ENCODE assay signal across 11 cellular contexts in genomic region chr10:91800756-91801155, GRCh38. TPM values are rescaled to one million over a fixed set of nuclear protein-coding genes. Genes with fewer than 3 reads are reported as not detected.
A peak's percentile ranks its signal among the peaks of the same experiment; 100 is the strongest.
DNase-seq lines count a peak whose midpoint lies in the region; ATAC-seq and TF ChIP-seq lines count a peak whose summit lies in the region.
"Had no signal": no experiment of that assay in that cellular context is flagged by ENCODE, and none has a peak within 500 bp of the region (broad histone marks: within the 10 kb centered on the region; RNA-seq: fewer than 3 reads in every experiment).

No MANE protein-coding gene starts in this region.

- H3K36me3 ChIP-seq in RWPE2 (ENCODE audit: low read depth) (peaks cover 50% of the 10 kb centered on the region), fibroblast of lung (ENCODE audit: control insufficient read depth, insufficient read depth, low read length) (no peaks in the 10 kb centered on the region), smooth muscle cell (ENCODE audit: low read depth) (no peaks in the 10 kb centered on the region)

- H3F3A ChIP-seq in smooth muscle cell (ENCODE audit: low read depth) = no peaks in the 10 kb centered on the region

- H3K4me2 ChIP-seq in fibroblast of lung (ENCODE audit: extremely low read depth, insufficient read depth, low read length) (peak overlapping the region; percentile 93), smooth muscle cell (peak overlapping the region; percentile 100)

- peaks cover 64% of the 10 kb centered on the region for H3K79me2 ChIP-seq in fibroblast of lung (ENCODE audit: control insufficient read depth, insufficient read depth, low read length)
- H3K79me2 ChIP-seq in smooth muscle cell (ENCODE audit: low read depth) = peaks cover 75% of the 10 kb centered on the region

- 89% methylated on average over 1 of the region's 1 CpG for WGBS in smooth muscle cell (ENCODE audit: low lambda C conversion rate)

- H3K27ac ChIP-seq in RWPE2 (ENCODE audit: poor library complexity, severe bottlenecking) (no peak overlapping the region), fibroblast of lung (ENCODE audit: insufficient read depth, low read length) (no peak overlapping the region), smooth muscle cell (ENCODE audit: low read depth) (no peak overlapping the region)

- H3K27me3 ChIP-seq in RWPE2 (ENCODE audit: insufficient read depth, poor library complexity, severe bottlenecking) (no peaks in the 10 kb centered on the region), fibroblast of lung (ENCODE audit: control insufficient read depth, insufficient read depth, low read length) (no peaks in the 10 kb centered on the region), smooth muscle cell (ENCODE audit: low read depth) (no peaks in the 10 kb centered on the region)

- H3K4me1 ChIP-seq in RWPE2 (ENCODE audit: insufficient read depth, poor library complexity, severe bottlenecking) (peaks cover 28% of the 10 kb centered on the region), fibroblast of lung (ENCODE audit: control insufficient read depth, extremely low read depth, insufficient read depth, low read length) (peaks cover 5% of the 10 kb centered on the region), smooth muscle cell (ENCODE audit: low read depth) (peaks cover 38% of the 10 kb centered on the region)

- no peak overlapping the region for H2AFZ ChIP-seq in fibroblast of lung (ENCODE audit: low read length)
- H2AFZ ChIP-seq in smooth muscle cell (ENCODE audit: low read depth) = no peak overlapping the region

- H3K4me3 ChIP-seq in RWPE2 (ENCODE audit: severe bottlenecking) (peak overlapping the region; percentile 86), fibroblast of lung (replicated peaks in 1 of 4; ENCODE audit: control extremely low read depth in 1 of 4, insufficient read depth in 1 of 4, low read depth in 3 of 4, low read length in 4 of 4) (peak overlapping the region in 2 of 4 experiments; percentile 92 to 96), smooth muscle cell (peak overlapping the region; percentile 87)

- no peak for ATAC-seq in activated T-cell treated with anti-CD3 and anti-CD28 coated beads, Interleukin-2, amount 50 U/mL, for 4 hours
- ATAC-seq in RWPE2 (ENCODE audit: low read depth) = no peak
- ATAC-seq: left colon had no signal

- no peaks in the 10 kb centered on the region for H3K27me3 Mint-ChIP-seq in activated T-cell treated with anti-CD3 and anti-CD28 coated beads, Interleukin-2, amount 50 U/mL, for 4 hours (ENCODE audit: low read depth)

- H3K9me3 ChIP-seq in RWPE2 (ENCODE audit: severe bottlenecking) (no peaks in the 10 kb centered on the region), fibroblast of lung (ENCODE audit: control insufficient read depth, insufficient read depth, low read depth, low read length) (no peaks in the 10 kb centered on the region), smooth muscle cell (replicated peaks; ENCODE audit: low read depth) (no peaks in the 10 kb centered on the region)

- peak overlapping the region; percentile 98 for H3K4me3 Mint-ChIP-seq in activated T-cell treated with anti-CD3 and anti-CD28 coated beads, Interleukin-2, amount 50 U/mL, for 4 hours

- no peak for DNase-seq in activated T-cell treated with anti-CD3 and anti-CD28 coated beads, Interleukin-2, amount 50 U/mL, for 4 hours
- no peak for DNase-seq in activated T-cell treated with anti-CD3 and anti-CD28 coated beads, Interleukin-2, amount 50 U/mL, for 1 hour
- DNase-seq in RWPE2 (ENCODE audit: low spot score) (no peak), fibroblast of lung (ENCODE audit: low read depth in 2 of 2) (no peak), smooth muscle cell (lab: John Stamatoyannopoulos, UW; ENCODE audit: unreplicated experiment) (no peak), NCI-H524 treated with DMSO at 0.1 percent for 48 hours (lab: John Stamatoyannopoulos, UW) (no peak), mucosa of gallbladder (ENCODE audit: low spot score) (no peak), middle frontal gyrus (ENCODE audit: extremely low spot score, low spot score) (no peak)
- DNase-seq: left colon, NCI-H345, SW 1271 had no signal

- H4K20me1 ChIP-seq in fibroblast of lung (ENCODE audit: control insufficient read depth, extremely low read depth, insufficient read depth, low read length) (no peaks in the 10 kb centered on the region), smooth muscle cell (ENCODE audit: low read depth) (peaks cover 70% of the 10 kb centered on the region)

- no peaks in the 10 kb centered on the region for H3K9me3 Mint-ChIP-seq in activated T-cell treated with anti-CD3 and anti-CD28 coated beads, Interleukin-2, amount 50 U/mL, for 4 hours

- peaks cover 22% of the 10 kb centered on the region for H3K36me3 Mint-ChIP-seq in activated T-cell treated with anti-CD3 and anti-CD28 coated beads, Interleukin-2, amount 50 U/mL, for 4 hours (ENCODE audit: insufficient read depth)

- TF ChIP-seq CTCF in RWPE2 (IDR thresholded peaks at IDR 0.05; ENCODE audit: poor library complexity, severe bottlenecking) (no peak), fibroblast of lung (conservative IDR thresholded peaks at IDR 0.05 in 1 of 2, IDR thresholded peaks at IDR 0.05 in 1 of 2; ENCODE audit: low read depth in 1 of 2, low read length in 2 of 2) (no peak), smooth muscle cell (IDR thresholded peaks at IDR 0.05; ENCODE audit: borderline replicate concordance, insufficient read depth, poor library complexity, severe bottlenecking) (no peak)

- peaks cover 84% of the 10 kb centered on the region for H3K4me1 Mint-ChIP-seq in activated T-cell treated with anti-CD3 and anti-CD28 coated beads, Interleukin-2, amount 50 U/mL, for 4 hours (ENCODE audit: low read depth)

- H3K9ac ChIP-seq in fibroblast of lung (ENCODE audit: insufficient read depth, low read length) (no peak overlapping the region), smooth muscle cell (ENCODE audit: low read depth) (no peak overlapping the region)

RNA-seq across cellular contexts. Expression of gene TNKS2, which starts 2.5 kb away (rescaled TPM):
- total RNA-seq in activated T-cell treated with anti-CD3 and anti-CD28 coated beads, Interleukin-2, amount 50 U/mL, for 4 hours = 10 to 100 TPM; 30.0 to 30.2 (median 30.1) TPM
- total RNA-seq in fibroblast of lung = 57.5 and 61.6 TPM in 2 replicates
- polyA plus RNA-seq in fibroblast of lung = 31.8 and 44.6 TPM in 2 replicates
- 21.3 and 26.6 TPM in 2 replicates for polyA plus RNA-seq in fibroblast of lung (2012)
- polyA minus RNA-seq in fibroblast of lung (ENCODE audit: low replicate concordance) = 12.7 and 13.1 TPM in 2 replicates
- total RNA-seq in smooth muscle cell = 44.5 and 45.6 TPM in 2 replicates
- polyA plus RNA-seq in smooth muscle cell = 12.1 and 16.2 TPM in 2 replicates
- total RNA-seq in mucosa of gallbladder = 35.1 TPM
